ENCODE assay signal across 1 cellular context in the genomic region with DNA sequence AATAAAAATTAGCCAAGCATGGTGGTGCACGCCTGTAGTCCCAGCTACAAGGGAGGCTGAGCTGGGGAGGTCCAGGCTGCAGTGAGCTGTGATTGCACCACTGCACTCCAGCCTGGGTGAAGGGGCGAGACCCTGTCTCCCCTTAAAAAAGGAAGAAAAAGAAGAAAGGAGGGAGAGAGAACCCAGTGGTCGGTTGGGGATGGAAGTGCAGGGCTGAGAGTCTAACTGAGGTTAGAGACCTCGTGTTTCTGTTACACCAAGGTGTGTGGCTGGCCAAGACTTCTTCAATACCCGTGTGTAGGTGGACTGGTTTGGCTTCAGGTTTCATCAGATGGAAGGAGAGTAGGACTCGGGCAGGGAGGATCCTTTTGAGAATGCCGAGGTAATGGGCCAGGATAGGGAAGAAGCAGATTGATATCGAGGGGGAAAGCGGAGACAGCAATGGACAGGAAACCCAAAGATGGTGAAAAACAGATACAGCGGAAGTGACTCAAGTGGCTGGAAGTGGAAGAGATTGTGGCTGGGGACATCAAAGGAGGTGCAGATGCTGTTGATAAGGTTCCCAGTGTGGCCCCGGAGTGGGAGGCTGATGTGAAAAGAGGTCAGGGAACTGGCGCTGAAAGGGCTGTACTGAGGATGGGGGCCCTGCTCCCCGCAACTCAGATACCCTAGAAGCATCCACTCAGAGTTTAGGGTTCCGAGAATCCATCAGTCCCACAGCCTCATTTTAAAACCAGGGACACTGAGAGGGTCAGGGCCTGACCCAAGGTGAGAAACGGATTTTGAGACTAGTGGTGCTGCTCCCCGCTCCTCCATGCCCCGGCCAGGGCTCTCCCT.
TF ChIP-seq lines count a peak whose summit lies in the region.

No MANE protein-coding gene starts in this region.

TF ChIP-seq in K562, 482 proteins besides CTCF, POLR2A, EP300 and RAD21 (continued from another document):
- TF ChIP-seq, protein P1, sequence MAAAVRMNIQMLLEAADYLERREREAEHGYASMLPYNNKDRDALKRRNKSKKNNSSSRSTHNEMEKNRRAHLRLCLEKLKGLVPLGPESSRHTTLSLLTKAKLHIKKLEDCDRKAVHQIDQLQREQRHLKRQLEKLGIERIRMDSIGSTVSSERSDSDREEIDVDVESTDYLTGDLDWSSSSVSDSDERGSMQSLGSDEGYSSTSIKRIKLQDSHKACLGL (CRISPR knock-in tag; IDR thresholded peaks at IDR 0.05; ENCODE audit: borderline replicate concordance, poor library complexity, severe bottlenecking), result no peak
- TF ChIP-seq ZNF121 (CRISPR knock-in tag; conservative IDR thresholded peaks at IDR 0.05) (no peak), TRIM25 (IDR thresholded peaks at IDR 0.05; ENCODE audit: borderline replicate concordance) (no peak), POLR2G (IDR thresholded peaks at IDR 0.05; ENCODE audit: low read depth, low read length) (no peak), PHF20 (IDR thresholded peaks at IDR 0.05; ENCODE audit: partially characterized antibody) (peak; percentile 19), ESRRB (CRISPR knock-in tag; IDR thresholded peaks at IDR 0.05; ENCODE audit: borderline replicate concordance) (0 out of 2 replicates have a peak, but pooled peaks have one; percentile 77), CCNT2 (IDR thresholded peaks at IDR 0.05; ENCODE audit: borderline replicate concordance, extremely low read depth, insufficient read length, low read depth, low read length) (peak; percentile 85), ZNF699 (CRISPR knock-in tag; IDR thresholded peaks at IDR 0.05; ENCODE audit: insufficient replicate concordance) (no peak), XRCC3 (IDR thresholded peaks at IDR 0.05) (no peak), MAZ (CRISPR knock-in tag; conservative IDR thresholded peaks at IDR 0.05 in 1 of 2, IDR thresholded peaks at IDR 0.05 in 1 of 2) (no peak), ZSCAN32 (CRISPR knock-in tag; IDR thresholded peaks at IDR 0.05) (no peak), GABPB2 (CRISPR knock-in tag; conservative IDR thresholded peaks at IDR 0.05) (peak; percentile 70; the same call in 1 of the 2 replicates), ARID4B (CRISPR knock-in tag; IDR thresholded peaks at IDR 0.05) (peak; percentile 26; the same call in 1 of the 2 replicates), FOXA3 (CRISPR knock-in tag; conservative IDR thresholded peaks at IDR 0.05 in 1 of 2, IDR thresholded peaks at IDR 0.05 in 1 of 2) (peak in 1 of 2 experiments; percentile 15; a peak in 1 of 4 replicates), ZNF76 (CRISPR knock-in tag; IDR thresholded peaks at IDR 0.05; ENCODE audit: borderline replicate concordance) (no peak), MCM5 (IDR thresholded peaks at IDR 0.05; ENCODE audit: low read depth) (no peak), SMARCA5 (IDR thresholded peaks at IDR 0.05) (peak; percentile 95), GATAD2B (IDR thresholded peaks at IDR 0.05; ENCODE audit: borderline replicate concordance) (peak; percentile 71; the same call in 1 of the 2 replicates), NCOA1 (IDR thresholded peaks at IDR 0.05; ENCODE audit: low read depth) (peak; percentile 94), CSDE1 (IDR thresholded peaks at IDR 0.05) (peak in 1 of 2 experiments; percentile 46; a peak in 2 of 4 replicates), ARHGAP35 (IDR thresholded peaks at IDR 0.05; ENCODE audit: partially characterized antibody) (no peak), SIN3B (IDR thresholded peaks at IDR 0.05; ENCODE audit: low read depth) (no peak), MTA3 (IDR thresholded peaks at IDR 0.05; ENCODE audit: borderline replicate concordance) (peak; percentile 84), TRIM28 (IDR thresholded peaks at IDR 0.05) (peak; percentile 64; the same call in 1 of the 2 replicates), CREB1 (IDR thresholded peaks at IDR 0.05) (no peak), CREB1 (CRISPR knock-in tag; IDR thresholded peaks at IDR 0.05) (no peak), ARID2 (IDR thresholded peaks at IDR 0.05) (no peak), L3MBTL2 (IDR thresholded peaks at IDR 0.05) (peak; percentile 87), DACH1 (IDR thresholded peaks at IDR 0.05; ENCODE audit: partially characterized antibody) (no peak), NFXL1 (CRISPR knock-in tag; IDR thresholded peaks at IDR 0.05) (no peak), SRSF1 (IDR thresholded peaks at IDR 0.05; ENCODE audit: low read depth, low read length) (no peak), CEBPB (tag; IDR thresholded peaks at IDR 0.05) (peak; percentile 90), ZNF696 (CRISPR knock-in tag; conservative IDR thresholded peaks at IDR 0.05) (no peak), ZC3H8 (IDR thresholded peaks at IDR 0.05) (no peak), XRCC5 (IDR thresholded peaks at IDR 0.05; ENCODE audit: low read depth, low read length) (no peak), FOXA1 (IDR thresholded peaks at IDR 0.05; ENCODE audit: borderline replicate concordance) (no peak), U2AF1 (optimal IDR thresholded peaks at IDR 0.05; ENCODE audit: low read depth, low read length) (no peak)
- TF ChIP-seq, protein P2, sequence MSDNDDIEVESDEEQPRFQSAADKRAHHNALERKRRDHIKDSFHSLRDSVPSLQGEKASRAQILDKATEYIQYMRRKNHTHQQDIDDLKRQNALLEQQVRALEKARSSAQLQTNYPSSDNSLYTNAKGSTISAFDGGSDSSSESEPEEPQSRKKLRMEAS (CRISPR knock-in tag; IDR thresholded peaks at IDR 0.05), result peak; percentile 68
- TF ChIP-seq, protein P3, sequence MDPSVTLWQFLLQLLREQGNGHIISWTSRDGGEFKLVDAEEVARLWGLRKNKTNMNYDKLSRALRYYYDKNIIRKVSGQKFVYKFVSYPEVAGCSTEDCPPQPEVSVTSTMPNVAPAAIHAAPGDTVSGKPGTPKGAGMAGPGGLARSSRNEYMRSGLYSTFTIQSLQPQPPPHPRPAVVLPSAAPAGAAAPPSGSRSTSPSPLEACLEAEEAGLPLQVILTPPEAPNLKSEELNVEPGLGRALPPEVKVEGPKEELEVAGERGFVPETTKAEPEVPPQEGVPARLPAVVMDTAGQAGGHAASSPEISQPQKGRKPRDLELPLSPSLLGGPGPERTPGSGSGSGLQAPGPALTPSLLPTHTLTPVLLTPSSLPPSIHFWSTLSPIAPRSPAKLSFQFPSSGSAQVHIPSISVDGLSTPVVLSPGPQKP (CRISPR knock-in tag; IDR thresholded peaks at IDR 0.05), result no peak
- TF ChIP-seq, protein P4, sequence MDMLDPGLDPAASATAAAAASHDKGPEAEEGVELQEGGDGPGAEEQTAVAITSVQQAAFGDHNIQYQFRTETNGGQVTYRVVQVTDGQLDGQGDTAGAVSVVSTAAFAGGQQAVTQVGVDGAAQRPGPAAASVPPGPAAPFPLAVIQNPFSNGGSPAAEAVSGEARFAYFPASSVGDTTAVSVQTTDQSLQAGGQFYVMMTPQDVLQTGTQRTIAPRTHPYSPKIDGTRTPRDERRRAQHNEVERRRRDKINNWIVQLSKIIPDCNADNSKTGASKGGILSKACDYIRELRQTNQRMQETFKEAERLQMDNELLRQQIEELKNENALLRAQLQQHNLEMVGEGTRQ (CRISPR knock-in tag; IDR thresholded peaks at IDR 0.05), result no peak
